ENCODE assay signal across 10 cellular contexts in the genomic region with DNA sequence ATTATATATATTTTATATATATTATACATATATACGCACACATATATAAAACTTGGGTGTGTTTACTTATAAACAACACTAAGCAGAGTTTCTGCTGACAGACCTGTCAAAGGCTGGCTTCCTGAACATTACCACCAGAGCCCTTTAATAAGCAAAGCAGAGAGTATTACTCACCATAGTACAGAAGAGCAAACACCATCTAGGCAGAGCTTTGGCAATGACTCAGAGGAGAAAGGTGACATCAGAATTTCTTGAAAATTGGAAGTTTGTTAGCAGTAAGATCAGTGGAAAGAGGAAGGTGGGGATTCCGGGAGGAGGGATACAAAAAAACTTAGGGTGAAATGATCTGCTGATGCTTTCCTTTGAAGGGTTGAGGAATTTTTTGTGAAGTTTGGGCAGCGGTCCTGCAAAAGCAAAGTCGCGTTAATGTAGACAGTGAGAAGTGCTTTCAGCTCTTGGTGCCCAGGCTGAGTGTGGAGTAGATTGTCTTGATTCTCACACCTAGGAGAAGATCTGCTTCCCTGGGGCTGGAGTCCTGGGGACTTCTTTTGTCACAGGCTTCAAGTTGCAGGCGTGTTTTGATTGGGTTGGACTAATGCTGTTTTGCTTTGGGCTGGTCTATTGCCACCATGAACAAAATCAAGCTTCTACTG.
DNase-seq lines count a peak whose midpoint lies in the region; ATAC-seq and TF ChIP-seq lines count a peak whose summit lies in the region.
"Had no signal": no experiment of that assay in that cellular context is flagged by ENCODE, and none has a peak within 500 bp of the region (broad histone marks: within the 10 kb centered on the region; RNA-seq: fewer than 3 reads in every experiment).

No MANE protein-coding gene starts in this region.

- no peak overlapping the region for H3K4me3 ChIP-seq in mesenchymal stem cell (ENCODE audit: insufficient read depth in 1 of 2, low read depth in 1 of 2, low read length in 2 of 2)
- no peak overlapping the region for H3K4me3 ChIP-seq in upper lobe of right lung
- H3K4me3 ChIP-seq: thyroid gland had no signal

- H3K27ac Mint-ChIP-seq in activated naive CD8-positive, alpha-beta T cell, result peak overlapping the region; percentile 64
- H3K27ac Mint-ChIP-seq: H9 had no signal

- ATAC-seq in upper lobe of right lung (no peak), HG02588 (IDR thresholded peaks at IDR 0.05; ENCODE audit: unreplicated experiment) (no peak), HG03095 (IDR thresholded peaks at IDR 0.05; ENCODE audit: unreplicated experiment) (no peak)

- 88% methylated on average over 5 of the region's 6 CpGs for WGBS in mesenchymal stem cell

- no peak overlapping the region for H4K8ac ChIP-seq in mesenchymal stem cell (ENCODE audit: low read length)

- H2BK120ac ChIP-seq in mesenchymal stem cell (ENCODE audit: low read depth, low read length), result no peak overlapping the region

- peaks cover 54% of the 10 kb centered on the region for H3K4me1 Mint-ChIP-seq in activated naive CD8-positive, alpha-beta T cell (ENCODE audit: low read depth)

- TF ChIP-seq CTCF in upper lobe of right lung (IDR thresholded peaks at IDR 0.05), result no peak

- H3K14ac ChIP-seq in mesenchymal stem cell (ENCODE audit: low read length in 2 of 2), result no peak overlapping the region

- no peaks in the 10 kb centered on the region for H3K79me1 ChIP-seq in mesenchymal stem cell (replicated peaks; ENCODE audit: low read length, poor library complexity, severe bottlenecking)

- H4K91ac ChIP-seq in mesenchymal stem cell (ENCODE audit: low read length), result no peak overlapping the region

- no peak overlapping the region for H2BK5ac ChIP-seq in mesenchymal stem cell (ENCODE audit: low read depth, low read length, poor library complexity, severe bottlenecking)

- H3K9ac ChIP-seq in mesenchymal stem cell (ENCODE audit: low read length), result no peak overlapping the region

- H3K23ac ChIP-seq in mesenchymal stem cell (ENCODE audit: low read length in 2 of 2), result no peak overlapping the region

- H2AK5ac ChIP-seq in mesenchymal stem cell (ENCODE audit: low read length, severe bottlenecking), result no peak overlapping the region

- no peaks in the 10 kb centered on the region for H3K9me3 Mint-ChIP-seq in activated naive CD8-positive, alpha-beta T cell (ENCODE audit: low read depth)

- no peak overlapping the region for H2BK12ac ChIP-seq in mesenchymal stem cell (ENCODE audit: low read length in 2 of 2)

- intact Hi-C loops in upper lobe of right lung (cut with DNase I), result no loop called here

- H3K27ac ChIP-seq in mesenchymal stem cell (ENCODE audit: low read length, poor library complexity, severe bottlenecking) (no peak overlapping the region), upper lobe of right lung (no peak overlapping the region)
- H3K27ac ChIP-seq: thyroid gland had no signal

- H3K4me2 ChIP-seq in mesenchymal stem cell (ENCODE audit: low read length, poor library complexity, severe bottlenecking), result no peak overlapping the region

- H3K9me3 ChIP-seq in mesenchymal stem cell (ENCODE audit: control insufficient read depth, low read length) (no peaks in the 10 kb centered on the region), upper lobe of right lung (no peaks in the 10 kb centered on the region)
- H3K9me3 ChIP-seq: thyroid gland had no signal

- no peak overlapping the region for H3K4ac ChIP-seq in mesenchymal stem cell (ENCODE audit: low read depth in 1 of 2, low read length in 2 of 2)

- H2BK15ac ChIP-seq in mesenchymal stem cell (ENCODE audit: low read depth, poor library complexity, severe bottlenecking), result no peak overlapping the region

- no peaks in the 10 kb centered on the region for H3K36me3 Mint-ChIP-seq in activated naive CD8-positive, alpha-beta T cell

- peaks cover 6% of the 10 kb centered on the region for H3K4me1 ChIP-seq in mesenchymal stem cell (ENCODE audit: control insufficient read depth, insufficient read depth, low read depth, low read length)
- H3K4me1 ChIP-seq in upper lobe of right lung, result peaks cover 9% of the 10 kb centered on the region
- H3K4me1 ChIP-seq: thyroid gland had no signal

- H3K4me3 Mint-ChIP-seq in activated naive CD8-positive, alpha-beta T cell, result peak overlapping the region; percentile 18
- H3K4me3 Mint-ChIP-seq: H9 had no signal

- no peak overlapping the region for H3K18ac ChIP-seq in mesenchymal stem cell (ENCODE audit: low read depth in 1 of 2, low read length in 2 of 2)

- DNase-seq in DMS53 (lab: John Stamatoyannopoulos, UW), result peak; percentile 67
- peak; percentile 92 for DNase-seq in HT1080 (ENCODE audit: low read depth)
- peak; percentile 50 for DNase-seq in mesenchymal stem cell
- no peak for DNase-seq in upper lobe of right lung
- DNase-seq in activated CD8-positive, alpha-beta memory T cell treated with anti-CD3 and anti-CD28 coated beads, Interleukin-2, amount 50 U/mL, for 4 hours, result no peak
- DNase-seq: H9, thyroid gland had no signal

- no peak overlapping the region for H2AFZ ChIP-seq in mesenchymal stem cell (ENCODE audit: low read depth, low read length)

- H3K36me3 ChIP-seq in mesenchymal stem cell (ENCODE audit: control insufficient read depth in 1 of 2, insufficient read depth in 2 of 2, low read depth in 1 of 2, low read length in 2 of 2), result no peaks in the 10 kb centered on the region
- H3K36me3 ChIP-seq in upper lobe of right lung, result no peaks in the 10 kb centered on the region
- H3K36me3 ChIP-seq: thyroid gland had no signal

- no peaks in the 10 kb centered on the region for H3K27me3 Mint-ChIP-seq in activated naive CD8-positive, alpha-beta T cell

- H3K27me3 ChIP-seq in mesenchymal stem cell (ENCODE audit: control insufficient read depth in 1 of 2, insufficient read depth in 1 of 2, low read length in 2 of 2) (peaks cover 0 to 5% of the 10 kb centered on the region in 2 experiments), upper lobe of right lung (no peaks in the 10 kb centered on the region)
- H3K27me3 ChIP-seq: thyroid gland had no signal

Comparison
In these comparisons a context has a peak if more than half of its experiments do, and no peak if none do; other contexts are left out.
1. DNase-seq: peak in DMS53 (single experiment), HT1080 (single experiment) and mesenchymal stem cell (single experiment); none in upper lobe of right lung (single experiment) and activated CD8-positive, alpha-beta memory T cell treated with anti-CD3 and anti-CD28 coated beads, Interleukin-2, amount 50 U/mL, for 4 hours (single experiment).